In the genomic region with DNA sequence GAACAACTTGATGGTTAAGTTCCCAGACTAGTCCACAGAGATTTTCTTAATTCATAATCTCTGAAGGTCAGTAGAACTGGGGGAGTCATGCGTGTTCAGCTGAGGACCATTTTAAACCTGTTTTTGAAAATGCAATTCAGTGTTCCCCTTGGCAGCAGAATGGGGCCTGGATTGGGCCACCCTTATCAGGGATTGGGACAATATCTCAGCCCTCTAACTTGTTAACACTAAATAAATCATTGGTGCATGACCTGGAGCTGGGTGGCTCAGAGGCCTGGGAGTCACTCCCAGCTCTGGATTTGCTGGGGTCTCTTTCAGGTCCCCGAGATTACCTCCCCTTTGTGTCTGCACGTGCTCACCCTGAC, we compare ENCODE assay signal across 11 cellular contexts. TPM values are rescaled to one million over a fixed set of nuclear protein-coding genes. Genes with fewer than 3 reads are reported as not detected.
DNase-seq lines count a peak whose midpoint lies in the region; ATAC-seq, FAIRE-seq and TF ChIP-seq lines count a peak whose summit lies in the region.
"Had no signal": no experiment of that assay in that cellular context is flagged by ENCODE, and none has a peak within 500 bp of the region (broad histone marks: within the 10 kb centered on the region; RNA-seq: fewer than 3 reads in every experiment).

No MANE protein-coding gene starts in this region.

- H3K9me3 ChIP-seq in astrocyte (ENCODE audit: insufficient read depth, low read depth, low read length) (no peaks in the 10 kb centered on the region), tibial artery (no peaks in the 10 kb centered on the region)
- H3K9me3 ChIP-seq: body of pancreas had no signal

- no peaks in the 10 kb centered on the region for H3K27me3 Mint-ChIP-seq in activated T-cell treated with anti-CD3 and anti-CD28 coated beads, Interleukin-2, amount 50 U/mL, for 4 hours (ENCODE audit: low read depth)
- no peaks in the 10 kb centered on the region for H3K27me3 Mint-ChIP-seq in astrocyte (ENCODE audit: low read depth, unreplicated experiment)
- H3K27me3 Mint-ChIP-seq in mesothelial cell of epicardium (ENCODE audit: low read depth), result no peaks in the 10 kb centered on the region
- H3K27me3 Mint-ChIP-seq: B cell had no signal

- FAIRE-seq in astrocyte (lab: Jason Lieb, UNC), result no peak

- intact Hi-C loops in tibial artery (cut with DNase I; ENCODE audit: low total_unique reads), result loop anchor here (5.0 kb wide), 2 partner anchors 56 to 219 kb away; partner anchors contain the start of genes MRPS6 and SLC5A3

- H3K4me3 ChIP-seq in astrocyte (ENCODE audit: insufficient read depth, low read depth, low read length), result no peak overlapping the region
- H3K4me3 ChIP-seq in tibial artery, result peak overlapping the region in 1 of 2 donors; percentile 5
- H3K4me3 ChIP-seq: body of pancreas had no signal

- no peaks in the 10 kb centered on the region for H3K9me3 Mint-ChIP-seq in activated T-cell treated with anti-CD3 and anti-CD28 coated beads, Interleukin-2, amount 50 U/mL, for 4 hours
- H3K9me3 Mint-ChIP-seq in astrocyte (ENCODE audit: unreplicated experiment) (peaks cover 2% of the 10 kb centered on the region), mesothelial cell of epicardium (peaks cover 6% of the 10 kb centered on the region)

- H3K9ac ChIP-seq in astrocyte (ENCODE audit: low read length), result peak overlapping the region; percentile 46

- in situ Hi-C loops in GM13976 (cut with MboI; ENCODE audit: low sequenced_read_pairs, unreplicated experiment), result no loop called here

- H3K4me3 Mint-ChIP-seq in activated T-cell treated with anti-CD3 and anti-CD28 coated beads, Interleukin-2, amount 50 U/mL, for 4 hours, result peak overlapping the region; percentile 47
- peak overlapping the region; percentile 10 for H3K4me3 Mint-ChIP-seq in astrocyte (ENCODE audit: unreplicated experiment)
- H3K4me3 Mint-ChIP-seq in mesothelial cell of epicardium, result no peak overlapping the region
- H3K4me3 Mint-ChIP-seq: B cell had no signal

- peaks cover 61% of the 10 kb centered on the region for H3K79me2 ChIP-seq in astrocyte (ENCODE audit: insufficient read depth, low read length)

- H3K36me3 ChIP-seq in astrocyte (ENCODE audit: insufficient read depth, low read length) (no peaks in the 10 kb centered on the region), tibial artery (peaks cover 10% of the 10 kb centered on the region in 3 donors)

- peaks cover 87% of the 10 kb centered on the region for H3K4me1 Mint-ChIP-seq in activated T-cell treated with anti-CD3 and anti-CD28 coated beads, Interleukin-2, amount 50 U/mL, for 4 hours (ENCODE audit: low read depth)
- H3K4me1 Mint-ChIP-seq in astrocyte (ENCODE audit: low read depth, unreplicated experiment), result peaks cover 48% of the 10 kb centered on the region
- peaks cover 54% of the 10 kb centered on the region for H3K4me1 Mint-ChIP-seq in mesothelial cell of epicardium

- no peak for TF ChIP-seq CTCF in astrocyte (IDR thresholded peaks at IDR 0.05; ENCODE audit: insufficient read depth, low read depth, low read length)
- TF ChIP-seq CTCF in mesothelial cell of epicardium (IDR thresholded peaks at IDR 0.05; ENCODE audit: unreplicated experiment), result no peak
- no peak for TF ChIP-seq CTCF in tibial artery (IDR thresholded peaks at IDR 0.05)
- no peak for TF ChIP-seq CTCF in GM13976 (IDR thresholded peaks at IDR 0.05; ENCODE audit: borderline replicate concordance, control extremely low read depth, extremely low read depth, insufficient read depth, missing control alignments)

- no peak for ATAC-seq in activated T-cell treated with anti-CD3 and anti-CD28 coated beads, Interleukin-2, amount 50 U/mL, for 4 hours
- no peak for ATAC-seq in HG02885 (IDR thresholded peaks at IDR 0.05; ENCODE audit: poor library complexity, unreplicated experiment)

- peaks cover 36% of the 10 kb centered on the region for H3K36me3 Mint-ChIP-seq in activated T-cell treated with anti-CD3 and anti-CD28 coated beads, Interleukin-2, amount 50 U/mL, for 4 hours (ENCODE audit: insufficient read depth)
- peaks cover 5% of the 10 kb centered on the region for H3K36me3 Mint-ChIP-seq in astrocyte (ENCODE audit: low read depth, unreplicated experiment)
- H3K36me3 Mint-ChIP-seq in mesothelial cell of epicardium, result peaks cover 30% of the 10 kb centered on the region

- peaks cover 31% of the 10 kb centered on the region for H3K4me1 ChIP-seq in astrocyte (ENCODE audit: insufficient read depth, low read length)
- peaks cover 4 to 99% (median 69%) of the 10 kb centered on the region in 4 donors for H3K4me1 ChIP-seq in tibial artery

- H4K20me1 ChIP-seq in astrocyte (ENCODE audit: insufficient read depth, low read length), result peaks cover 54% of the 10 kb centered on the region

- no peaks in the 10 kb centered on the region for H3K27me3 ChIP-seq in astrocyte (ENCODE audit: insufficient read depth, low read length)
- H3K27me3 ChIP-seq in tibial artery, result no peaks in the 10 kb centered on the region
- H3K27me3 ChIP-seq: body of pancreas had no signal

- no peak overlapping the region for H3K27ac ChIP-seq in astrocyte (ENCODE audit: low read depth, low read length)
- peak overlapping the region; percentile 63 to 77 for H3K27ac ChIP-seq in tibial artery

- DNase-seq in activated T-cell treated with anti-CD3 and anti-CD28 coated beads, Interleukin-2, amount 50 U/mL, for 4 hours, result no peak
- DNase-seq in activated T-cell treated with anti-CD3 and anti-CD28 coated beads, Interleukin-2, amount 50 U/mL, for 48 hours, result no peak
- no peak for DNase-seq in astrocyte (ENCODE audit: low read depth)
- no peak for DNase-seq in mesothelial cell of epicardium (ENCODE audit: low spot score in 2 of 2, unreplicated experiment in 2 of 2)
- DNase-seq in tibial artery, result peak; percentile 61 to 82
- no peak for DNase-seq in GM13976 (ENCODE audit: low spot score)
- DNase-seq in NOMO-1 treated with dmso at 0.1 percent for 144 hours (lab: John Stamatoyannopoulos, UW; ENCODE audit: unreplicated experiment), result no peak
- DNase-seq: glutamatergic neuron had no signal

- H3K27ac Mint-ChIP-seq in astrocyte (ENCODE audit: unreplicated experiment) (peak overlapping the region; percentile 83), mesothelial cell of epicardium (peak overlapping the region; percentile 95)
- H3K27ac Mint-ChIP-seq: B cell had no signal

- no peak overlapping the region for H2AFZ ChIP-seq in astrocyte (ENCODE audit: low read depth, low read length)

- H3K4me2 ChIP-seq in astrocyte (ENCODE audit: low read length), result peak overlapping the region; percentile 83

RNA-seq across cellular contexts. Expression of gene MRPS6, which starts 55.3 kb away (rescaled TPM):
- total RNA-seq in activated T-cell treated with anti-CD3 and anti-CD28 coated beads, Interleukin-2, amount 50 U/mL, for 4 hours, result 10 to 100 TPM; 89.8 to 98.8 (median 98.6) TPM
- total RNA-seq in astrocyte, result 57.8 and 67.5 TPM in 2 replicates
- 129 to 135 TPM (median 134 TPM) in 3 replicates for total RNA-seq in mesothelial cell of epicardium

RNA-seq across cellular contexts. Expression of gene SLC5A3, which starts 55.3 kb away (rescaled TPM):
- total RNA-seq in activated T-cell treated with anti-CD3 and anti-CD28 coated beads, Interleukin-2, amount 50 U/mL, for 4 hours, result 10 to 100 TPM; 10.1 to 12.4 (median 11.6) TPM
- total RNA-seq in astrocyte (17.8 and 22.1 TPM in 2 replicates), mesothelial cell of epicardium (53.9 to 56.8 TPM (median 54.9 TPM) in 3 replicates)

Comparison
In these comparisons a context has a peak if more than half of its experiments do, and no peak if none do; other contexts are left out.
1. DNase-seq: peak in tibial artery (2 of 2); none in activated T-cell treated with anti-CD3 and anti-CD28 coated beads, Interleukin-2, amount 50 U/mL, for 4 hours (single experiment), activated T-cell treated with anti-CD3 and anti-CD28 coated beads, Interleukin-2, amount 50 U/mL, for 48 hours (0 of 2), astrocyte (single experiment), mesothelial cell of epicardium (0 of 2), GM13976 (single experiment) and NOMO-1 treated with dmso at 0.1 percent for 144 hours (single experiment).